Comparison of ENCODE assay signal across 26 cellular contexts in genomic region chr10:31062856-31063255, GRCh38. TPM values are rescaled to one million over a fixed set of nuclear protein-coding genes. Genes with fewer than 3 reads are reported as not detected.
A peak's percentile ranks its signal among the peaks of the same experiment; 100 is the strongest.
DNase-seq lines count a peak whose midpoint lies in the region; ATAC-seq and TF ChIP-seq lines count a peak whose summit lies in the region.
"Had no signal": no experiment of that assay in that cellular context is flagged by ENCODE, and none has a peak within 500 bp of the region (broad histone marks: within the 10 kb centered on the region; RNA-seq: fewer than 3 reads in every experiment).

No MANE protein-coding gene starts in this region.

- peak; percentile 48 for DNase-seq in GM03348 (ENCODE audit: low spot score)
- peak; percentile 26 for DNase-seq in choroid plexus epithelial cell (ENCODE audit: low read depth)
- no peak for DNase-seq in Right ventricle myocardium superior
- DNase-seq in sciatic nerve (ENCODE audit: low spot score) = no peak
- no peak for DNase-seq in HK-2 (ENCODE audit: unreplicated experiment)
- DNase-seq in cortex of kidney (lab: John Stamatoyannopoulos, UW) = no peak
- DNase-seq in sigmoid colon = no peak
- DNase-seq in stimulated activated CD8-positive, alpha-beta memory T cell treated with anti-CD3 and anti-CD28 coated beads, Interleukin-4, amount 100 ng/mL, for 48 hours = no peak
- DNase-seq: ACHN; activated CD4-positive, alpha-beta memory T cell treated with anti-CD3 and anti-CD28 coated beads, Interleukin-2, amount 10 ng/mL, durations not matched to agents 7 days and 5 days; activated naive CD4-positive, alpha-beta T cell treated with anti-CD3 and anti-CD28 coated beads, Interleukin-2, amount 50 U/mL, for 16 hours; erythroblast; GDM1; H7; hippocampal formation; islet precursor cell; naive thymus-derived CD8-positive, alpha-beta T cell; NCI-H1417 treated with DMSO at 0.1 percent for 48 hours; NCI-H2171 treated with DMSO at 0.1 percent for 48 hours; NCI-H748 treated with DMSO at 0.1 percent for 48 hours; OCI-M1; stimulated activated CD4-positive, alpha-beta T cell treated with anti-CD3 and anti-CD28 coated beads, Interleukin-4, amount 100 ng/mL, for 24 hours; T-helper 17 cell; WERI-Rb-1 had no signal

- TF ChIP-seq EP300 in sigmoid colon (IDR thresholded peaks at IDR 0.05) = no peak

- WGBS in sigmoid colon, 2 donors = 50 to 76% methylated on average over 6 of the region's 6 CpGs

- no peak for TF ChIP-seq POLR2A in sigmoid colon (IDR thresholded peaks at IDR 0.05)

- H3K27me3 ChIP-seq in sigmoid colon = no peaks in the 10 kb centered on the region

- no peak overlapping the region for H3K4me3 ChIP-seq in choroid plexus epithelial cell (ENCODE audit: low read depth, low read length)
- H3K4me3 ChIP-seq in sigmoid colon = no peak overlapping the region
- H3K4me3 ChIP-seq: GM12878, skin epidermis had no signal

- peak overlapping the region in 2 of 4 donors; percentile 40 to 42 for H3K27ac ChIP-seq in sigmoid colon
- H3K27ac ChIP-seq: WERI-Rb-1 had no signal

- ATAC-seq in Right ventricle myocardium superior (ENCODE audit: poor library complexity) = peak; percentile 69
- ATAC-seq in sciatic nerve = peak; percentile 82
- ATAC-seq: GM12878; naive thymus-derived CD8-positive, alpha-beta T cell; T-helper 17 cell had no signal

- no peaks in the 10 kb centered on the region for H3K36me3 ChIP-seq in sigmoid colon
- H3K36me3 ChIP-seq: WERI-Rb-1 had no signal

- no peaks in the 10 kb centered on the region for H3K9me3 ChIP-seq in sigmoid colon

- TF ChIP-seq CTCF in choroid plexus epithelial cell (conservative IDR thresholded peaks at IDR 0.05; ENCODE audit: low read depth, low read length) (no peak), sigmoid colon (IDR thresholded peaks at IDR 0.05) (no peak)

- peaks cover 0 to 13% (median 11%) of the 10 kb centered on the region in 4 donors for H3K4me1 ChIP-seq in sigmoid colon

- intact Hi-C loops in Right ventricle myocardium superior (cut with DNase I) (no loop called here), sciatic nerve (cut with DNase I) (no loop called here), sigmoid colon (cut with DNase I) (no loop called here)

RNA-seq across cellular contexts. Expression of gene ZNF438, which starts 31.2 kb away (rescaled TPM):
- total RNA-seq in Right ventricle myocardium superior (13.0 TPM), sciatic nerve (15.3 TPM), sigmoid colon (10 to 100 TPM; 11.9 to 18.9 (median 15.6) TPM)
- 1 to 10 TPM; 3.9 to 7.2 (median 4.0) TPM for polyA plus RNA-seq in sigmoid colon

Comparison
In these comparisons a context has a peak if more than half of its experiments do, and no peak if none do; other contexts are left out.
1. DNase-seq: peak in GM03348 (single experiment) and choroid plexus epithelial cell (single experiment); none in Right ventricle myocardium superior (single experiment), sciatic nerve (single experiment), HK-2 (single experiment), cortex of kidney (single experiment), sigmoid colon (single experiment) and stimulated activated CD8-positive, alpha-beta memory T cell treated with anti-CD3 and anti-CD28 coated beads, Interleukin-4, amount 100 ng/mL, for 48 hours (single experiment).